20 cellular contexts compared by ENCODE assay signal in the genomic region with DNA sequence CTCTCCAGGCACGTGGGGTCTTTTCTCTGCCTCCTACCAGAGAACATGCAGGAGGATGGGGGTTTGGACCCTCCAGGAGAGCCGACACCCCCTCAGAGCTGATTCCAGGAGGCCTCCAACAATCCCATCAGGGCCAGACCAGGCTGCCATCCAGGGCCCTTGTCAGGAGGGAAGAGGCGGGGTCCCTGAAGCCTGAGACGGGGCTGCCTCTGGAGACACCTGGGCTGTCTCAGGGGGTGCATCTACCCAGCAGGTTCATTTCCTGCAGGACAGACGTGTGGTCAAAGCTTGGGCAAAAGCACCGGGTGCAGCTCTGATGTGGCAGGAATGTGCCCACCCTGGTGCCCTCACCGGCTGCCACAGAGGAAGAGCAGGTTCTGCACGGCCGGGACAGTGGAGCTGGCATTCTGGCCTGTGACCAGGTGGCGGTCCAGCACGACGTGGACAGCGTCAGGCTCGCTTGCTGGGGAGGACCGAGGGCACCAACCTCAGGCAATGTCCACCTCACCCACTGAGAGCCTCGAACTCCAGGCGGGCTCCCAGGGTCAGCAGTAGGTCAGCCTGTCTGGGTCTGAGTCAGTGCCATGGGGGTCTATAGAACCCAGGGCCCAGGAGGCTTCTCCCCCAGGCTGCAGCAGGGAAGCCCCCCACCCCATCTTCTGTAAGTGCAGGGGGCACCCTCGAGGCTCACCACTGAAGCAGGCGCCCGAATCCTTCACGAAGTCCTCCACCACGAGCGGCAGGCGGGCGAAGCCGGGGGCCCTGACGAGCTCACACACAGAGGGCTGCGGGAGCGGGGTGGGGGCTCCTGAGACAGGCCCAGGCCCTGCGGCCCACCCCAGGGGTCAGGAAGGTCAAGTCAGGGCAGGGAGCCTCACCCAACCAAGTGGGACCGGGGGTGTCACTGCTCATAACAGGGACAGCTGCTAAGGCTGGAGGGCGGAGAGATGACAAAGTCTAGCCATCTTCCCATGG. TPM values are rescaled to one million over a fixed set of nuclear protein-coding genes. Genes with fewer than 3 reads are reported as not detected.
A peak's percentile ranks its signal among the peaks of the same experiment; 100 is the strongest.
DNase-seq lines count a peak whose midpoint lies in the region; ATAC-seq, FAIRE-seq and TF ChIP-seq lines count a peak whose summit lies in the region.
"Had no signal": no experiment of that assay in that cellular context is flagged by ENCODE, and none has a peak within 500 bp of the region (broad histone marks: within the 10 kb centered on the region; RNA-seq: fewer than 3 reads in every experiment).

No MANE protein-coding gene starts in this region.

- H3K4me1 Mint-ChIP-seq in WTC11 = peaks cover 5% of the 10 kb centered on the region

- no peak overlapping the region for H3K27ac ChIP-seq in MM.1S (ENCODE audit: low read length)
- H3K27ac ChIP-seq in kidney (ENCODE audit: low read depth in 2 of 2, low read length in 2 of 2) = no peak overlapping the region
- H3K27ac ChIP-seq in sigmoid colon = no peak overlapping the region
- H3K27ac ChIP-seq: C4-2B had no signal

- intact Hi-C loops in kidney (cut with DNase I) (no loop called here), sigmoid colon (cut with DNase I) (no loop called here)

- H3K4me3 Mint-ChIP-seq in WTC11 = no peak overlapping the region

- H3K9me3 Mint-ChIP-seq in WTC11 = no peaks in the 10 kb centered on the region

- H3F3A ChIP-seq in MM.1S (ENCODE audit: insufficient read depth, low read length) = peaks cover 8% of the 10 kb centered on the region

- H3K27me3 ChIP-seq in MM.1S (replicated peaks; ENCODE audit: insufficient read depth, low read length) (no peaks in the 10 kb centered on the region), sigmoid colon (no peaks in the 10 kb centered on the region)

- FAIRE-seq in kidney (lab: Jason Lieb, UNC) = no peak
- FAIRE-seq in D721Med (lab: Jason Lieb, UNC) = no peak

- H3K79me2 ChIP-seq in MM.1S (ENCODE audit: low read length) = peaks cover 51% of the 10 kb centered on the region

- H3K27me3 Mint-ChIP-seq in WTC11 (ENCODE audit: low read depth) = no peaks in the 10 kb centered on the region

- POLR2A ChIA-PET in WTC11 (lab: Charles Lee) = no interaction called here

- H3K9ac ChIP-seq in MM.1S (ENCODE audit: low read length) (no peak overlapping the region), kidney (ENCODE audit: low read length in 2 of 2) (no peak overlapping the region)
- H3K9ac ChIP-seq: SK-N-SH had no signal

- 92 to 94% methylated on average over 32 of the region's 32 CpGs for WGBS in sigmoid colon, 2 donors

- no peak overlapping the region for H3K4me3 ChIP-seq in MM.1S (ENCODE audit: low read length)
- H3K4me3 ChIP-seq in kidney (ENCODE audit: low read length in 2 of 2) = no peak overlapping the region
- H3K4me3 ChIP-seq in sigmoid colon = no peak overlapping the region

- peak; percentile 2 for DNase-seq in MM.1S
- DNase-seq in WTC11 (ENCODE audit: low spot score) = peak; percentile 10
- peak; percentile 70 for DNase-seq in kidney
- DNase-seq in sigmoid colon = peak; percentile 65
- DNase-seq in hippocampal formation (lab: John Stamatoyannopoulos, UW) = no peak
- no peak for DNase-seq in D721Med (ENCODE audit: insufficient read length, low spot score)
- no peak for DNase-seq in AG20443 (ENCODE audit: low spot score)
- DNase-seq: ACHN; AML-193; DMS79 treated with DMSO at 0.1 percent for 48 hours; NCI-H1092; NCI-H2081 treated with DMSO at 0.1 percent for 48 hours; NK-92 treated with Interleukin-12 subunit alpha and Interleukin-12 subunit beta, amount 100 ng/mL, for 24 hours; SHP77 treated with DMSO at 0.1 percent for 48 hours; SK-N-SH had no signal

- CTCF ChIA-PET in WTC11 (lab: Charles Lee) = interaction anchor here (0.5 kb wide), 1 partner anchor 1407 kb away, joined by 3 read pairs; no protein-coding TSS in a partner anchor

- no peaks in the 10 kb centered on the region; the same call in 1 of the 2 replicates for H4K20me1 ChIP-seq in MM.1S (ENCODE audit: insufficient read depth, low read length)

- H3K27ac Mint-ChIP-seq in WTC11 = peak overlapping the region; percentile 57; the same call in 1 of the 2 replicates

- H3K4me1 ChIP-seq in MM.1S (ENCODE audit: low read length) (no peaks in the 10 kb centered on the region), kidney (ENCODE audit: control insufficient read depth in 1 of 2, insufficient read depth in 1 of 2, low read depth in 1 of 2, low read length in 2 of 2) (peaks cover 0 to 3% of the 10 kb centered on the region in 2 donors), sigmoid colon (peaks cover 0 to 25% (median 17%) of the 10 kb centered on the region in 4 donors)

- peaks cover 19% of the 10 kb centered on the region for H3K36me3 Mint-ChIP-seq in WTC11

- no peak for ATAC-seq in WTC11

- H3K36me3 ChIP-seq in MM.1S (replicated peaks; ENCODE audit: insufficient read depth, low read length) (peaks cover 9% of the 10 kb centered on the region), kidney (ENCODE audit: control insufficient read depth in 1 of 2, insufficient read depth in 2 of 2, low read length in 2 of 2) (peaks cover 9 to 13% of the 10 kb centered on the region in 2 donors), sigmoid colon (peaks cover 0 to 63% (median 22%) of the 10 kb centered on the region in 4 donors)

- H2AFZ ChIP-seq in MM.1S (ENCODE audit: low read length) = no peak overlapping the region

- H3K9me3 ChIP-seq in MM.1S (replicated peaks; ENCODE audit: insufficient read depth, low read length) = no peaks in the 10 kb centered on the region
- H3K9me3 ChIP-seq in kidney (ENCODE audit: control insufficient read depth in 1 of 2, low read length in 2 of 2) = no peaks in the 10 kb centered on the region
- H3K9me3 ChIP-seq in sigmoid colon = no peaks in the 10 kb centered on the region
- H3K9me3 ChIP-seq: SK-N-SH had no signal

- TF ChIP-seq POLR2A in sigmoid colon (IDR thresholded peaks at IDR 0.05) = no peak

- no peak overlapping the region for H3K4me2 ChIP-seq in MM.1S (ENCODE audit: low read depth, low read length)
- H3K4me2 ChIP-seq: SK-N-SH had no signal

- no peak for TF ChIP-seq CTCF in MM.1S (IDR thresholded peaks at IDR 0.05; ENCODE audit: low read length)
- no peak for TF ChIP-seq CTCF in WTC11 (IDR thresholded peaks at IDR 0.05)
- no peak for TF ChIP-seq CTCF in kidney (IDR thresholded peaks at IDR 0.05; ENCODE audit: borderline replicate concordance, extremely low read depth, insufficient read depth)
- no peak for TF ChIP-seq CTCF in sigmoid colon (IDR thresholded peaks at IDR 0.05)
- TF ChIP-seq CTCF in D721Med (IDR thresholded peaks at IDR 0.05; ENCODE audit: insufficient read depth, missing control alignments) = no peak

- no peaks in the 10 kb centered on the region for H3K9me2 ChIP-seq in MM.1S (replicated peaks; ENCODE audit: insufficient read depth, low read length)
- H3K9me2 ChIP-seq: SK-N-SH had no signal

- no peak for TF ChIP-seq EP300 in sigmoid colon (IDR thresholded peaks at IDR 0.05)

TF ChIP-seq in WTC11, 78 proteins besides CTCF, POLR2A, EP300 and RAD21 (continues in another document):
- TF ChIP-seq EMX1 (CRISPR knock-in tag; IDR thresholded peaks at IDR 0.05) = no peak
- TF ChIP-seq, protein P1, sequence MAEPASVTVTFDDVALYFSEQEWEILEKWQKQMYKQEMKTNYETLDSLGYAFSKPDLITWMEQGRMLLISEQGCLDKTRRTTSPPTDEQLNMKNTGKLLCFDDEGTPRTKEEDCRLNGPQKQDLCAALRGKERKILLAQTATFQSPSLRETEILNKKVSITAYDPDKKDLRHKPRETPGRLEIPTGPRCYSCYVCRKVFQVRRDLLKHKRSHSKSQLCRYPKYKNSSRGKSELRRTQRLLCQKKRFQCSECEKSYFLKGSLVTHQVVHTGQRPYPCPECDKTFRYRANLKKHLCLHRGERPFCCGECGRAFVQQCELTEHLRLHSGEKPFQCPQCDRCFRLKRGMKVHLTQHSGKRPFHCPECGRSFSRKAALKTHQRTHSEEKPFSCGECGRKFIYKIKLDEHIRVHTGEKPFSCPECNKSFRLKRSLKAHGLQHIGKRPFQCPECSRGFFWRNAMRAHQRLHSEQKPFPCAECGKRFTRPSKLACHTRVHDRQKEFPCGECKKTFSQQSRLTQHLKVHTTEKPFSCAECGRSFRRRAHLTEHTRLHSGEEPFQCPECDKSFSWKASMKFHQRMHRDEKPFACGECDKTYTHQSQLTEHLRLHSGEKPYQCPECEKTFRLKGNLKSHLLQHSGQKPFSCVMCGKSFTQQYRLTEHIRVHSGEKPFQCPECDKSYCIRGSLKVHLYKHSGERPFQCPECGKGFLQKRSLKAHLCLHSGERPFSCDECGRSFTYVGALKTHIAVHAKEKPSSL (CRISPR knock-in tag; conservative IDR thresholded peaks at IDR 0.05) = no peak
- TF ChIP-seq ZNF671 (CRISPR knock-in tag; IDR thresholded peaks at IDR 0.05) = no peak
- no peak for TF ChIP-seq TEAD1 (CRISPR knock-in tag; IDR thresholded peaks at IDR 0.05)
- TF ChIP-seq CBFB (CRISPR knock-in tag; IDR thresholded peaks at IDR 0.05; ENCODE audit: low read depth) = no peak
- no peak for TF ChIP-seq ZNF138 (CRISPR knock-in tag; conservative IDR thresholded peaks at IDR 0.05)

RNA-seq across cellular contexts. Expression of gene GATD1, which starts 6.4 kb away (rescaled TPM):
- total RNA-seq in WTC11 (2021) (81.9 to 87.6 TPM (median 87.5 TPM) in 3 replicates), kidney (66.2 TPM), sigmoid colon (10 to 100 TPM in 3 of 4 donors, 1 to 10 TPM in 1; 6.7 to 26.3 (median 14.9) TPM)
- polyA plus RNA-seq in kidney (ENCODE audit: insufficient read depth, low read depth, low replicate concordance) (38.3 TPM), sigmoid colon (10 to 100 TPM in 2 of 3 donors, 1 to 10 TPM in 1; 7.8 to 55.9 (median 40.0) TPM)

RNA-seq across cellular contexts. Expression of gene CEND1, which starts 19.0 kb away (rescaled TPM):
- total RNA-seq in WTC11 (2021) (2.0 to 3.1 TPM (median 2.7 TPM) in 3 replicates), kidney (0.16 TPM), sigmoid colon (1 to 10 TPM; 1.8 to 3.6 (median 2.6) TPM)
- polyA plus RNA-seq in kidney (ENCODE audit: insufficient read depth, low read depth, low replicate concordance) (3.6 TPM), sigmoid colon (1 to 10 TPM in 1 of 3 donors, not detected in 2; 2.0 TPM)
- total RNA-seq: H4, HT-29, MCF 10A, NCI-H460 had no signal

RNA-seq across cellular contexts. Expression of gene TALDO1, which starts 23.7 kb away (rescaled TPM):
- 314 to 352 TPM (median 343 TPM) in 3 replicates for total RNA-seq in WTC11 (2021)
- total RNA-seq in kidney = 175 TPM
- 312 TPM for polyA plus RNA-seq in kidney (ENCODE audit: insufficient read depth, low read depth, low replicate concordance)
- total RNA-seq in sigmoid colon = 100 to 1,000 TPM in 2 of 4 donors, 10 to 100 TPM in 2; 94.6 to 133 (median 108) TPM
- polyA plus RNA-seq in sigmoid colon = 100 to 1,000 TPM; 142 to 177 (median 170) TPM

RNA-seq across cellular contexts. Expression of gene SLC25A22, which starts 27.2 kb away (rescaled TPM):
- total RNA-seq in WTC11 (2021) = 35.0 to 44.8 TPM (median 36.7 TPM) in 3 replicates
- 17.8 TPM for total RNA-seq in kidney
- 14.3 TPM for polyA plus RNA-seq in kidney (ENCODE audit: insufficient read depth, low read depth, low replicate concordance)
- 1 to 10 TPM; 3.8 to 7.2 (median 5.4) TPM for total RNA-seq in sigmoid colon
- 10 to 100 TPM in 1 of 3 donors, 1 to 10 TPM in 2; 7.8 to 26.4 (median 9.7) TPM for polyA plus RNA-seq in sigmoid colon

RNA-seq across cellular contexts. Expression of gene PIDD1, which starts 34.1 kb away (rescaled TPM):
- total RNA-seq in WTC11 (2021) = 54.9 to 59.4 TPM (median 56.8 TPM) in 3 replicates
- 16.5 TPM for total RNA-seq in kidney
- polyA plus RNA-seq in kidney (ENCODE audit: insufficient read depth, low read depth, low replicate concordance) = 9.1 TPM
- 10 to 100 TPM in 2 of 4 donors, 1 to 10 TPM in 2; 6.7 to 26.6 (median 11.4) TPM for total RNA-seq in sigmoid colon
- 10 to 100 TPM in 1 of 3 donors, 1 to 10 TPM in 2; 4.9 to 28.8 (median 6.0) TPM for polyA plus RNA-seq in sigmoid colon

Comparison
In these comparisons a context has a peak if more than half of its experiments do, and no peak if none do; other contexts are left out.
1. DNase-seq: peak in MM.1S (single experiment), WTC11 (single experiment), kidney (single experiment) and sigmoid colon (single experiment); none in hippocampal formation (0 of 2), D721Med (single experiment) and AG20443 (single experiment).